In genomic region chr13:59962343-59962742, GRCh38 we compare ENCODE assay signal across 33 cellular contexts.
"Had no signal": no experiment of that assay in that cellular context is flagged by ENCODE, and none has a peak within 500 bp of the region (broad histone marks: within the 10 kb centered on the region; RNA-seq: fewer than 3 reads in every experiment).

No MANE protein-coding gene starts in this region.

- H3K4me1 ChIP-seq: ascending aorta, breast epithelium, colonic mucosa, foreskin keratinocyte, gastrocnemius medialis, heart left ventricle had no signal

- H3K27ac Mint-ChIP-seq: activated CD4-positive, alpha-beta memory T cell treated with anti-CD3 and anti-CD28 coated beads, Interleukin-2, amount 10 ng/mL, durations not matched to agents 7 days and 5 days; activated CD4-positive, alpha-beta T cell treated with anti-CD3 and anti-CD28 coated beads for 36 hours; activated CD4-positive, alpha-beta T cell treated with anti-CD3 and anti-CD28 coated beads, Interleukin-2, amount 10 ng/mL, durations not matched to agents 24 days and 14 days; activated naive CD4-positive, alpha-beta T cell treated with anti-CD3 and anti-CD28 coated beads, Interleukin-2, amount 10 ng/mL, durations not matched to agents 7 days and 5 days; activated naive CD4-positive, alpha-beta T cell treated with anti-CD3 and anti-CD28 coated beads, Interleukin-2, amount 50 U/mL, for 72 hours; activated naive CD8-positive, alpha-beta T cell treated with anti-CD3 and anti-CD28 coated beads, Interleukin-2, amount 10 ng/mL, durations not matched to agents 7 days and 5 days; activated T-cell treated with anti-CD3 and anti-CD28 coated beads, Interleukin-2, amount 50 U/mL, for 24 hours; activated T-cell treated with anti-CD3 and anti-CD28 coated beads, Interleukin-2, amount 50 U/mL, for 72 hours; brain; T-helper 17 cell; T-helper 2 cell treated with Interferon-gamma antibody and Interleukin-4, amounts not matched to agents 5 μg/mL and 100 μg/mL, for 36 hours had no signal

- H3K9me3 Mint-ChIP-seq: activated CD4-positive, alpha-beta memory T cell treated with anti-CD3 and anti-CD28 coated beads, Interleukin-2, amount 10 ng/mL, durations not matched to agents 7 days and 5 days; activated CD4-positive, alpha-beta T cell treated with anti-CD3 and anti-CD28 coated beads, Interleukin-2, amount 10 ng/mL, durations not matched to agents 24 days and 14 days; activated naive CD4-positive, alpha-beta T cell treated with anti-CD3 and anti-CD28 coated beads, Interleukin-2, amount 10 ng/mL, durations not matched to agents 7 days and 5 days; activated naive CD8-positive, alpha-beta T cell treated with anti-CD3 and anti-CD28 coated beads, Interleukin-2, amount 10 ng/mL, durations not matched to agents 7 days and 5 days; activated T-cell treated with anti-CD3 and anti-CD28 coated beads, Interleukin-2, amount 50 U/mL, for 24 hours; activated T-cell treated with anti-CD3 and anti-CD28 coated beads, Interleukin-2, amount 50 U/mL, for 72 hours; T-helper 2 cell treated with Interferon-gamma antibody and Interleukin-4, amounts not matched to agents 5 μg/mL and 100 μg/mL, for 36 hours had no signal

- H3K27me3 ChIP-seq: ascending aorta, breast epithelium, cardiac muscle cell, colonic mucosa, esophagus muscularis mucosa, foreskin keratinocyte, gastrocnemius medialis, heart left ventricle had no signal

- H3K9me3 ChIP-seq: ascending aorta, breast epithelium, colonic mucosa, esophagus muscularis mucosa, gastrocnemius medialis, heart left ventricle had no signal

- H3K36me3 ChIP-seq: ascending aorta, breast epithelium, cardiac muscle cell, colonic mucosa, esophagus muscularis mucosa, gastrocnemius medialis, heart left ventricle, WERI-Rb-1 had no signal

- H3K4me1 Mint-ChIP-seq: activated CD4-positive, alpha-beta memory T cell treated with anti-CD3 and anti-CD28 coated beads, Interleukin-2, amount 10 ng/mL, durations not matched to agents 7 days and 5 days; activated CD4-positive, alpha-beta T cell treated with anti-CD3 and anti-CD28 coated beads for 36 hours; activated CD4-positive, alpha-beta T cell treated with anti-CD3 and anti-CD28 coated beads, Interleukin-2, amount 10 ng/mL, durations not matched to agents 24 days and 14 days; activated naive CD4-positive, alpha-beta T cell treated with anti-CD3 and anti-CD28 coated beads, Interleukin-2, amount 10 ng/mL, durations not matched to agents 7 days and 5 days; activated naive CD8-positive, alpha-beta T cell treated with anti-CD3 and anti-CD28 coated beads, Interleukin-2, amount 10 ng/mL, durations not matched to agents 7 days and 5 days; brain; T-helper 17 cell had no signal

- H3K27me3 Mint-ChIP-seq: activated CD4-positive, alpha-beta memory T cell treated with anti-CD3 and anti-CD28 coated beads, Interleukin-2, amount 10 ng/mL, durations not matched to agents 7 days and 5 days; activated CD4-positive, alpha-beta T cell treated with anti-CD3 and anti-CD28 coated beads for 36 hours; activated CD4-positive, alpha-beta T cell treated with anti-CD3 and anti-CD28 coated beads, Interleukin-2, amount 10 ng/mL, durations not matched to agents 24 days and 14 days; activated naive CD4-positive, alpha-beta T cell treated with anti-CD3 and anti-CD28 coated beads, Interleukin-2, amount 10 ng/mL, durations not matched to agents 7 days and 5 days; activated naive CD8-positive, alpha-beta T cell treated with anti-CD3 and anti-CD28 coated beads, Interleukin-2, amount 10 ng/mL, durations not matched to agents 7 days and 5 days; activated T-cell treated with anti-CD3 and anti-CD28 coated beads, Interleukin-2, amount 50 U/mL, for 24 hours; brain; T-helper 17 cell had no signal

- H3K27ac ChIP-seq: ascending aorta, breast epithelium, cardiac muscle cell, colonic mucosa, esophagus muscularis mucosa, foreskin keratinocyte, gastrocnemius medialis, heart left ventricle, WERI-Rb-1 had no signal

- H3K4me3 ChIP-seq: ascending aorta, breast epithelium, cardiac muscle cell, colonic mucosa, esophagus muscularis mucosa, gastrocnemius medialis, heart left ventricle had no signal

- H3K4me3 Mint-ChIP-seq: activated CD4-positive, alpha-beta memory T cell treated with anti-CD3 and anti-CD28 coated beads, Interleukin-2, amount 10 ng/mL, durations not matched to agents 7 days and 5 days; activated CD4-positive, alpha-beta T cell treated with anti-CD3 and anti-CD28 coated beads for 36 hours; activated CD4-positive, alpha-beta T cell treated with anti-CD3 and anti-CD28 coated beads, Interleukin-2, amount 10 ng/mL, durations not matched to agents 24 days and 14 days; activated naive CD4-positive, alpha-beta T cell treated with anti-CD3 and anti-CD28 coated beads, Interleukin-2, amount 10 ng/mL, durations not matched to agents 7 days and 5 days; activated naive CD8-positive, alpha-beta T cell treated with anti-CD3 and anti-CD28 coated beads, Interleukin-2, amount 10 ng/mL, durations not matched to agents 7 days and 5 days; activated T-cell treated with anti-CD3 and anti-CD28 coated beads, Interleukin-2, amount 50 U/mL, for 24 hours; activated T-cell treated with anti-CD3 and anti-CD28 coated beads, Interleukin-2, amount 50 U/mL, for 72 hours; brain; T-helper 17 cell; T-helper 2 cell treated with Interferon-gamma antibody and Interleukin-4, amounts not matched to agents 5 μg/mL and 100 μg/mL, for 36 hours had no signal

- ATAC-seq: activated CD4-positive, alpha-beta T cell treated with anti-CD3 and anti-CD28 coated beads for 36 hours; activated naive CD4-positive, alpha-beta T cell treated with anti-CD3 and anti-CD28 coated beads, Interleukin-2, amount 50 U/mL, for 72 hours; activated T-cell treated with anti-CD3 and anti-CD28 coated beads, Interleukin-2, amount 50 U/mL, for 72 hours; foreskin keratinocyte; gastrocnemius medialis; heart left ventricle; T-helper 17 cell had no signal

- DNase-seq: activated CD4-positive, alpha-beta memory T cell treated with anti-CD3 and anti-CD28 coated beads, Interleukin-2, amount 10 ng/mL, durations not matched to agents 7 days and 5 days; activated CD4-positive, alpha-beta T cell treated with anti-CD3 and anti-CD28 coated beads for 36 hours; activated CD4-positive, alpha-beta T cell treated with anti-CD3 and anti-CD28 coated beads, Interleukin-2, amount 10 ng/mL, durations not matched to agents 24 days and 14 days; activated CD4-positive, alpha-beta T cell treated with anti-CD3 and anti-CD28 coated beads, Interleukin-2, amount 50 U/mL, for 4 hours; activated CD4-positive, CD25-positive, alpha-beta regulatory T cell; activated CD4-positive, CD25-positive, alpha-beta regulatory T cell treated with anti-CD3 and anti-CD28 coated beads, Interleukin-2, amount 50 U/mL, for 72 hours; activated CD8-positive, alpha-beta memory T cell treated with anti-CD3 and anti-CD28 coated beads, Interleukin-2, amount 50 U/mL, for 48 hours; activated gamma-delta T cell; activated naive CD4-positive, alpha-beta T cell; activated naive CD4-positive, alpha-beta T cell treated with anti-CD3 and anti-CD28 coated beads, Interleukin-2, amount 10 ng/mL, durations not matched to agents 7 days and 5 days; activated naive CD8-positive, alpha-beta T cell treated with anti-CD3 and anti-CD28 coated beads, Interleukin-2, amount 10 ng/mL, durations not matched to agents 7 days and 5 days; activated T-cell treated with anti-CD3 and anti-CD28 coated beads for 4 hours; activated T-cell treated with anti-CD3 and anti-CD28 coated beads, Interleukin-2, amount 50 U/mL, for 24 hours; activated T-cell treated with anti-CD3 and anti-CD28 coated beads, Interleukin-2, amount 50 U/mL, for 72 hours; central memory CD4-positive, alpha-beta T cell; cerebellar nuclear complex; colonic mucosa; effector memory CD4-positive, alpha-beta T cell; erythroblast; foreskin keratinocyte; gastrocnemius medialis; glutamatergic neuron; heart left ventricle; T-helper 17 cell; T1000; WERI-Rb-1 had no signal
